ENCODE assay signal across 16 cellular contexts in the genomic region with DNA sequence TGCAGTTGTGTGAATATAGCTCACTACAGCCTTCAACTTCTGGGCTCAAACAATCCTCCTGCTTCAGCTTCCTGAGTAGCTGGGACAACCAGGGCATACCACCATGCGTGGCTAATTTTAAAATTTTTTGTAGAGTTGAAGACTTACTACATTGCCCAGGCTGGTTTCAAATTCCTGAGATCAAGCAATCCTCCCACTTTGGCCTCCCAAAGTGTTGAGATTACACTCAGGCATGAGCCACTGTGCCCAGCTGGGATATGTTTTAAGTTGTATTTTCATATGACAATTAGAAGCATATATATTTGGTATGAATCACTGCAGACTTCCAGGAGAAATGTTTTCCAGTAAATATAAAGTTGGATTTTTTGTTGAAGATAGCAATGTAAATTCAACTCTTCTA. TPM values are rescaled to one million over a fixed set of nuclear protein-coding genes. Genes with fewer than 3 reads are reported as not detected.
DNase-seq lines count a peak whose midpoint lies in the region; ATAC-seq and TF ChIP-seq lines count a peak whose summit lies in the region.
"Had no signal": no experiment of that assay in that cellular context is flagged by ENCODE, and none has a peak within 500 bp of the region (broad histone marks: within the 10 kb centered on the region; RNA-seq: fewer than 3 reads in every experiment).

No MANE protein-coding gene starts in this region.

- no peak for ATAC-seq in left cardiac atrium

- TF ChIP-seq CTCF in AG04450 (IDR thresholded peaks at IDR 0.05; ENCODE audit: low read depth, low read length) (no peak), brain microvascular endothelial cell (IDR thresholded peaks at IDR 0.05; ENCODE audit: low read depth, low read length, missing control alignments) (no peak), fibroblast of the aortic adventitia (IDR thresholded peaks at IDR 0.05; ENCODE audit: insufficient read depth, low read length) (no peak), WERI-Rb-1 (IDR thresholded peaks at IDR 0.05; ENCODE audit: low read depth, low read length) (no peak)

- no peaks in the 10 kb centered on the region for H3K9me3 ChIP-seq in AG04450 (ENCODE audit: control insufficient read depth, insufficient read depth, low read length)
- H3K9me3 ChIP-seq in WERI-Rb-1 (ENCODE audit: severe bottlenecking): no peaks in the 10 kb centered on the region
- no peaks in the 10 kb centered on the region for H3K9me3 ChIP-seq in HAP-1

- in situ Hi-C loops in brain microvascular endothelial cell (cut with HindIII; ENCODE audit: low pct_ligation_motif_present, low sequenced_read_pairs) (no loop called here), HAP-1 (cut with MboI; ENCODE audit: low sequenced_read_pairs) (loop anchor here (25.0 kb wide), 1 partner anchor 1007 kb away; no protein-coding TSS in a partner anchor)

- POLR2A ChIA-PET in AG04450 (lab: Yijun Ruan, JAX): no interaction called here

- DNase-seq in AG04450 (ENCODE audit: low read depth, low spot score): peak; percentile 18
- DNase-seq in HCEC 1CT: peak; percentile 27
- DNase-seq in brain microvascular endothelial cell: peak; percentile 25
- peak; percentile 30 for DNase-seq in fibroblast of the aortic adventitia (ENCODE audit: low read depth)
- no peak for DNase-seq in WERI-Rb-1
- no peak for DNase-seq in HAP-1 (ENCODE audit: low spot score in 2 of 2)
- DNase-seq in left cardiac atrium: no peak
- DNase-seq in activated CD8-positive, alpha-beta memory T cell treated with anti-CD3 and anti-CD28 coated beads for 24 hours: no peak
- DNase-seq: C1 segment of cervical spinal cord; Calu3; CD4-positive, alpha-beta T cell; DMS 273 treated with DMSO at 0.1 percent for 48 hours; GOT3; H9; HFFc6 had no signal

- H3K36me3 ChIP-seq in brain microvascular endothelial cell (replicated peaks) (peaks cover 1% of the 10 kb centered on the region), WERI-Rb-1 (peaks cover 24% of the 10 kb centered on the region), HAP-1 (replicated peaks) (peaks cover 41% of the 10 kb centered on the region)

- H3K4me3 ChIP-seq in AG04450 (ENCODE audit: low read depth, low read length) (no peak overlapping the region), brain microvascular endothelial cell (ENCODE audit: low read depth, low read length) (no peak overlapping the region), fibroblast of the aortic adventitia (ENCODE audit: low read depth, low read length) (no peak overlapping the region), WERI-Rb-1 (ENCODE audit: low read depth, low read length) (no peak overlapping the region), HAP-1 (no peak overlapping the region)

- H3K27ac ChIP-seq in AG04450 (ENCODE audit: low read depth, low read length): peak overlapping the region; percentile 59
- H3K27ac ChIP-seq in brain microvascular endothelial cell: no peak overlapping the region
- H3K27ac ChIP-seq in WERI-Rb-1: no peak overlapping the region
- H3K27ac ChIP-seq: 22Rv1 had no signal

- intact Hi-C loops in left cardiac atrium (cut with DNase I): no loop called here

- CTCF ChIA-PET in AG04450 (lab: Charles Lee): interaction anchor here (1.0 kb wide), 1 partner anchor 18 kb away, joined by 3 read pairs; no protein-coding TSS in a partner anchor

- H3K27me3 ChIP-seq in AG04450 (ENCODE audit: control insufficient read depth, insufficient read depth, low read length) (no peaks in the 10 kb centered on the region), brain microvascular endothelial cell (replicated peaks) (no peaks in the 10 kb centered on the region), WERI-Rb-1 (ENCODE audit: insufficient read depth, low read depth, severe bottlenecking) (no peaks in the 10 kb centered on the region), HAP-1 (ENCODE audit: low read depth) (no peaks in the 10 kb centered on the region)

- H3K4me1 ChIP-seq in HAP-1: no peaks in the 10 kb centered on the region

RNA-seq across cellular contexts. Expression of a gene that starts 15.4 kb away (rescaled TPM):
- polyA plus RNA-seq in AG04450 (2011; rRNA removed): 20.3 and 27.1 TPM in 2 replicates
- 20.8 and 27.5 TPM in 2 replicates for polyA minus RNA-seq in AG04450 (2011; rRNA and poly(A)+ RNA removed)
- total RNA-seq in fibroblast of the aortic adventitia (ENCODE audit: low replicate concordance) (15.7 and 26.3 TPM in 2 replicates), left cardiac atrium (10 to 100 TPM; 13.5 to 19.8 TPM)

Comparison
In these comparisons a context has a peak if more than half of its experiments do, and no peak if none do; other contexts are left out.
1. DNase-seq: peak in AG04450 (single experiment), HCEC 1CT (single experiment), brain microvascular endothelial cell (single experiment) and fibroblast of the aortic adventitia (single experiment); none in WERI-Rb-1 (single experiment), HAP-1 (0 of 2), left cardiac atrium (single experiment) and activated CD8-positive, alpha-beta memory T cell treated with anti-CD3 and anti-CD28 coated beads for 24 hours (single experiment).